ENCODE assay signal across 9 cellular contexts in the genomic region with DNA sequence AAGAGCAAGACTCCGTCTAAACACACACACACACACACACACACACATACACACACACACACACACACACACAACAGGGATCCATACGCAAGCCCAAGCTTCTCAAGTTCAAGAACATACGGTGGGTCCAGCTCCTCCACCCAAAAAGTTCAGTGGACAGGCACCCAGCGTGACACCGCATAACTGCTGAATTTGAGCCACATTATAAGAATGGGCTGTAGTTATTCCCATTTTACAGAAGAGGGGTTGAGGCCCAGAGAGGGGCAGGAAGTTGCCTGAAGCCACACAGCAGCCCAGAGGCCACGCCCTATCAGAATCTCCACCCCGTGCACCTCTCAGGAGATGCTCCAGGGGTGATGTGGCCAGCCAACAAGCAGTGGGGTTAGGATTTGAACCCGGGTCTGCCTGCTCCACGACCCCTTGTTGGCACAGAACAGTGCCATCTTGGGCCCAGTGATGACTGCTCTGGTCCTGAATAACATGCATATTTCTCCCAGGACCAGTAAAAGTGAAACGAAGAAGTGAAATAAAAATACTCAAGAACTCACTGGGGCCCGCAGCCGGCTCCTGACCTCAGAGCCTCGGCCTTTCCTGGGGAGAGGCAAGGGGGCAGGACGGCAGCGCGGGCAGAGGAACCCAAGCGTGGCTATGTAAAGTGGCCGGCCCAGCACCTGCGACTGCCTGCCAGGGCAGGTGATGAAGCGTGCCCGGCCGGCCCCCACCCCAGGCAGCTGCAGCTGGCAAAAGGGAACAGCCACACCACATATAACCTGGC.
DNase-seq lines count a peak whose midpoint lies in the region; ATAC-seq and TF ChIP-seq lines count a peak whose summit lies in the region.
"Had no signal": no experiment of that assay in that cellular context is flagged by ENCODE, and none has a peak within 500 bp of the region (broad histone marks: within the 10 kb centered on the region; RNA-seq: fewer than 3 reads in every experiment).

No MANE protein-coding gene starts in this region.

- no peak overlapping the region for H3K4me3 ChIP-seq in ascending aorta
- no peak overlapping the region for H3K4me3 ChIP-seq in gastrocnemius medialis

- CTCF ChIA-PET in WTC11 (lab: Charles Lee) = interaction anchor here (0.9 to 1.3 kb wide), 3 partner anchors 11 to 123 kb away, joined by 3 to 4 read pairs (median 4); no protein-coding TSS in a partner anchor

- H3K27ac ChIP-seq in ascending aorta = peak overlapping the region; percentile 81 to 82
- peak overlapping the region; percentile 72 to 84 (median 78) for H3K27ac ChIP-seq in gastrocnemius medialis

- no peak overlapping the region for H3K4me3 Mint-ChIP-seq in WTC11

- no peak for TF ChIP-seq CTCF in ascending aorta (IDR thresholded peaks at IDR 0.05)
- no peak for TF ChIP-seq CTCF in gastrocnemius medialis (IDR thresholded peaks at IDR 0.05 in 4 of 5, conservative IDR thresholded peaks at IDR 0.05 in 1 of 5)
- TF ChIP-seq CTCF in WTC11 (IDR thresholded peaks at IDR 0.05) = no peak

- H3K9me3 ChIP-seq in ascending aorta (no peaks in the 10 kb centered on the region), gastrocnemius medialis (no peaks in the 10 kb centered on the region)

- H3K36me3 Mint-ChIP-seq in WTC11 = no peaks in the 10 kb centered on the region

- no peak for TF ChIP-seq POLR2A in gastrocnemius medialis (IDR thresholded peaks at IDR 0.05)

- peak; percentile 57 for ATAC-seq in GM18861 (IDR thresholded peaks at IDR 0.05; ENCODE audit: unreplicated experiment)
- peak; percentile 84 for ATAC-seq in HG02759 (IDR thresholded peaks at IDR 0.05; ENCODE audit: unreplicated experiment)
- no peak for ATAC-seq in gastrocnemius medialis
- ATAC-seq in GM19035 (IDR thresholded peaks at IDR 0.05; ENCODE audit: unreplicated experiment) = no peak
- no peak for ATAC-seq in HG02571 (IDR thresholded peaks at IDR 0.05; ENCODE audit: unreplicated experiment)
- ATAC-seq in WTC11 = no peak

- in situ Hi-C loops in gastrocnemius medialis (cut with MboI; ENCODE audit: low sequenced_read_pairs in 4 of 4) = no loop called here

- H3K27me3 ChIP-seq in ascending aorta (no peaks in the 10 kb centered on the region), gastrocnemius medialis (no peaks in the 10 kb centered on the region)

- H3K9me3 Mint-ChIP-seq in WTC11 = 0 out of 2 replicates have a peak, but pooled peaks cover 4% of the 10 kb centered on the region

- H3K27ac Mint-ChIP-seq in WTC11 = no peak overlapping the region

- H3K36me3 ChIP-seq in ascending aorta (no peaks in the 10 kb centered on the region), gastrocnemius medialis (no peaks in the 10 kb centered on the region)

- DNase-seq in ascending aorta (ENCODE audit: low spot score in 2 of 2) (no peak), gastrocnemius medialis (no peak), cerebellar nuclear complex (lab: John Stamatoyannopoulos, UW) (no peak), WTC11 (ENCODE audit: low spot score) (no peak)
- DNase-seq: NCI-H1105 had no signal

- intact Hi-C loops in ascending aorta (cut with DNase I) (no loop called here), gastrocnemius medialis (cut with DNase I; ENCODE audit: low total_unique reads) (no loop called here)

- H3K4me1 Mint-ChIP-seq in WTC11 = no peaks in the 10 kb centered on the region

- H3K27me3 Mint-ChIP-seq in WTC11 (ENCODE audit: low read depth) = no peaks in the 10 kb centered on the region

- POLR2A ChIA-PET in WTC11 (lab: Charles Lee) = no interaction called here

- H3K4me1 ChIP-seq in ascending aorta = peaks cover 8 to 12% of the 10 kb centered on the region in 2 donors
- peaks cover 0 to 11% of the 10 kb centered on the region in 2 donors for H3K4me1 ChIP-seq in gastrocnemius medialis

TF ChIP-seq in WTC11, 78 proteins besides CTCF, POLR2A, EP300 and RAD21:
- TF ChIP-seq RELA (CRISPR knock-in tag; IDR thresholded peaks at IDR 0.05; ENCODE audit: borderline replicate concordance) (no peak), PRDM15 (CRISPR knock-in tag; IDR thresholded peaks at IDR 0.05) (no peak), ZSCAN18 (CRISPR knock-in tag; IDR thresholded peaks at IDR 0.05) (no peak), CBFB (CRISPR knock-in tag; IDR thresholded peaks at IDR 0.05; ENCODE audit: low read depth) (no peak), FOXP1 (CRISPR knock-in tag; IDR thresholded peaks at IDR 0.05; ENCODE audit: borderline replicate concordance) (no peak), GTF2I (CRISPR knock-in tag; conservative IDR thresholded peaks at IDR 0.05) (no peak; the same call in 1 of the 2 replicates), MYBL2 (CRISPR knock-in tag; IDR thresholded peaks at IDR 0.05) (no peak), ZBTB43 (CRISPR knock-in tag; IDR thresholded peaks at IDR 0.05) (no peak), NFATC4 (CRISPR knock-in tag; IDR thresholded peaks at IDR 0.05) (no peak), ATF1 (CRISPR knock-in tag; IDR thresholded peaks at IDR 0.05) (no peak)
- TF ChIP-seq, protein P1, sequence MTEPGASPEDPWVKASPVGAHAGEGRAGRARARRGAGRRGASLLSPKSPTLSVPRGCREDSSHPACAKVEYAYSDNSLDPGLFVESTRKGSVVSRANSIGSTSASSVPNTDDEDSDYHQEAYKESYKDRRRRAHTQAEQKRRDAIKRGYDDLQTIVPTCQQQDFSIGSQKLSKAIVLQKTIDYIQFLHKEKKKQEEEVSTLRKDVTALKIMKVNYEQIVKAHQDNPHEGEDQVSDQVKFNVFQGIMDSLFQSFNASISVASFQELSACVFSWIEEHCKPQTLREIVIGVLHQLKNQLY (CRISPR knock-in tag; IDR thresholded peaks at IDR 0.05) = no peak

Comparison
In these comparisons a context has a peak if more than half of its experiments do, and no peak if none do; other contexts are left out.
1. ATAC-seq: peak in GM18861 (single experiment) and HG02759 (single experiment); none in gastrocnemius medialis (0 of 2), GM19035 (single experiment), HG02571 (single experiment) and WTC11 (single experiment).